Comparison of ENCODE assay signal across 12 cellular contexts in genomic region chr2:145022671-145023330, GRCh38.
DNase-seq lines count a peak whose midpoint lies in the region; ATAC-seq and TF ChIP-seq lines count a peak whose summit lies in the region.
"Had no signal": no experiment of that assay in that cellular context is flagged by ENCODE, and none has a peak within 500 bp of the region (broad histone marks: within the 10 kb centered on the region; RNA-seq: fewer than 3 reads in every experiment).

No MANE protein-coding gene starts in this region.

- no peaks in the 10 kb centered on the region for H3K27me3 ChIP-seq in heart right ventricle
- H3K27me3 ChIP-seq in body of pancreas = no peaks in the 10 kb centered on the region
- no peaks in the 10 kb centered on the region for H3K27me3 ChIP-seq in lung (ENCODE audit: control insufficient read depth, insufficient read depth)
- H3K27me3 ChIP-seq in uterus = no peaks in the 10 kb centered on the region

- H3K36me3 ChIP-seq in heart right ventricle (no peaks in the 10 kb centered on the region), body of pancreas (replicated peaks in 1 of 2; ENCODE audit: insufficient read depth in 1 of 2, low read depth in 2 of 2) (no peaks in the 10 kb centered on the region), lung (ENCODE audit: control insufficient read depth in 2 of 2, insufficient read depth in 2 of 2, low read length in 2 of 2) (no peaks in the 10 kb centered on the region), uterus (no peaks in the 10 kb centered on the region)

- no peak for DNase-seq in heart right ventricle
- DNase-seq in left ventricle myocardium superior = no peak
- DNase-seq in body of pancreas = no peak
- DNase-seq in lung (ENCODE audit: low spot score) = no peak
- DNase-seq in uterus = no peak
- DNase-seq in effector CD4-positive, alpha-beta T cell = no peak
- no peak for DNase-seq in Calu3
- DNase-seq in substantia nigra (lab: John Stamatoyannopoulos, UW) = no peak
- DNase-seq: NCI-H187, T1000 had no signal

- ATAC-seq in heart right ventricle = peak in 2 of 8 donors; percentile 37 to 54
- no peak for ATAC-seq in left ventricle myocardium superior
- peak; percentile 15 for ATAC-seq in body of pancreas
- peak; percentile 39 for ATAC-seq in lung (ENCODE audit: insufficient read depth, low FRiP score)
- ATAC-seq: natural killer cell treated with Interleukin-12 subunit alpha and Interleukin-12 subunit beta and Interleukin-15 and Interleukin-18, amount 100 ng/mL, for 72 hours had no signal

- no peak for TF ChIP-seq POLR2A in body of pancreas (IDR thresholded peaks at IDR 0.05)
- no peak for TF ChIP-seq POLR2A in uterus (IDR thresholded peaks at IDR 0.05)

- no peaks in the 10 kb centered on the region for H3K4me1 Mint-ChIP-seq in Calu3 (ENCODE audit: low read depth, unreplicated experiment)

- H3K9me3 Mint-ChIP-seq in Calu3 (ENCODE audit: low read depth, unreplicated experiment) = no peaks in the 10 kb centered on the region
- H3K9me3 Mint-ChIP-seq: IgD-negative memory B cell; natural killer cell treated with Interleukin-12 subunit alpha and Interleukin-12 subunit beta and Interleukin-15 and Interleukin-18, amount 100 ng/mL, for 72 hours had no signal

- BruUV-seq in Calu3 (replicated peaks; lab: Mats Ljungman, UMichigan) = no TSS peak

- H3K4me1 ChIP-seq in heart right ventricle (peaks cover 0 to 22% (median 4%) of the 10 kb centered on the region in 9 donors), body of pancreas (no peaks in the 10 kb centered on the region), lung (ENCODE audit: control insufficient read depth in 2 of 2, insufficient read depth in 2 of 2, low read length in 2 of 2) (peaks cover 0 to 4% of the 10 kb centered on the region in 2 donors), uterus (no peaks in the 10 kb centered on the region)

- CTCF ChIA-PET in Calu3 (lab: Charles Lee) = interaction anchor here (1.1 kb wide), 1 partner anchor 10 kb away, joined by 3 read pairs; no protein-coding TSS in a partner anchor

- no peak overlapping the region for H3K27ac Mint-ChIP-seq in Calu3 (ENCODE audit: unreplicated experiment)
- H3K27ac Mint-ChIP-seq: IgD-negative memory B cell; natural killer cell treated with Interleukin-12 subunit alpha and Interleukin-12 subunit beta and Interleukin-15 and Interleukin-18, amount 100 ng/mL, for 72 hours had no signal

- H3K4me3 Mint-ChIP-seq in Calu3 (ENCODE audit: low read depth, unreplicated experiment) = no peak overlapping the region
- H3K4me3 Mint-ChIP-seq: natural killer cell treated with Interleukin-12 subunit alpha and Interleukin-12 subunit beta and Interleukin-15 and Interleukin-18, amount 100 ng/mL, for 72 hours had no signal

- TF ChIP-seq CTCF in heart right ventricle (IDR thresholded peaks at IDR 0.05) (no peak), body of pancreas (IDR thresholded peaks at IDR 0.05) (no peak), lung (IDR thresholded peaks at IDR 0.05; ENCODE audit: control extremely low read depth, extremely low read depth) (no peak), uterus (IDR thresholded peaks at IDR 0.05) (no peak), Calu3 (IDR thresholded peaks at IDR 0.05; ENCODE audit: unreplicated experiment) (no peak)

- H3K36me3 Mint-ChIP-seq in Calu3 (ENCODE audit: insufficient read depth, unreplicated experiment) = no peaks in the 10 kb centered on the region
- H3K36me3 Mint-ChIP-seq: natural killer cell treated with Interleukin-12 subunit alpha and Interleukin-12 subunit beta and Interleukin-15 and Interleukin-18, amount 100 ng/mL, for 72 hours had no signal

- intact Hi-C loops in heart right ventricle (cut with DNase I) (no loop called here), left ventricle myocardium superior (cut with micrococcal nuclease) (no loop called here), body of pancreas (cut with DNase I) (no loop called here), uterus (cut with DNase I; ENCODE audit: low total_unique reads) (no loop called here), Calu3 (cut with micrococcal nuclease; ENCODE audit: unreplicated experiment) (no loop called here)

- no peaks in the 10 kb centered on the region for H3K9me3 ChIP-seq in heart right ventricle
- H3K9me3 ChIP-seq in body of pancreas = no peaks in the 10 kb centered on the region
- no peaks in the 10 kb centered on the region for H3K9me3 ChIP-seq in lung (ENCODE audit: control insufficient read depth in 2 of 2, insufficient read depth in 1 of 2, low read length in 1 of 2)
- no peaks in the 10 kb centered on the region for H3K9me3 ChIP-seq in uterus

- H3K4me3 ChIP-seq in heart right ventricle (no peak overlapping the region), body of pancreas (no peak overlapping the region), lung (no peak overlapping the region), uterus (no peak overlapping the region)

- 59 to 64% methylated on average over 5 of the region's 5 CpGs for WGBS in heart right ventricle, 2 donors
- 28 to 43% methylated on average over 5 of the region's 5 CpGs for WGBS in body of pancreas, 2 donors
- WGBS in lung, 2 donors = 52 to 75% methylated on average over 5 of the region's 5 CpGs

- H3K27ac ChIP-seq in heart right ventricle = peak overlapping the region in 7 of 10 donors; percentile 13 to 63 (median 41)
- H3K27ac ChIP-seq in body of pancreas = no peak overlapping the region
- H3K27ac ChIP-seq in lung (ENCODE audit: low read depth in 1 of 2, low read length in 1 of 2) = no peak overlapping the region
- H3K27ac ChIP-seq in uterus = peak overlapping the region; percentile 35 to 37
- no peak overlapping the region for H3K27ac ChIP-seq in substantia nigra (ENCODE audit: low read depth, low read length, poor library complexity, severe bottlenecking)

- no peaks in the 10 kb centered on the region for H3K27me3 Mint-ChIP-seq in Calu3 (ENCODE audit: unreplicated experiment)

Comparison
In these comparisons a context has a peak if more than half of its experiments do, and no peak if none do; other contexts are left out.
1. H3K27ac ChIP-seq: peak in heart right ventricle (7 of 10) and uterus (2 of 2); none in body of pancreas (0 of 4), lung (0 of 2) and substantia nigra (single experiment).